In genomic region chr2:219844756-219845155, GRCh38 we compare ENCODE assay signal across 13 cellular contexts.
DNase-seq lines count a peak whose midpoint lies in the region; ATAC-seq, FAIRE-seq and TF ChIP-seq lines count a peak whose summit lies in the region.
"Had no signal": no experiment of that assay in that cellular context is flagged by ENCODE, and none has a peak within 500 bp of the region (broad histone marks: within the 10 kb centered on the region; RNA-seq: fewer than 3 reads in every experiment).

No MANE protein-coding gene starts in this region.

- H4K20me1 ChIP-seq in DOHH2 (ENCODE audit: control insufficient read depth, insufficient read depth, low read depth, low read length) = no peaks in the 10 kb centered on the region

- peak; percentile 29 for DNase-seq in GM19239 (ENCODE audit: insufficient read length, low spot score)
- no peak for DNase-seq in stimulated activated naive CD4-positive, alpha-beta T cell (lab: John Stamatoyannopoulos, UW)
- DNase-seq in transverse colon = no peak
- DNase-seq in cerebellum (ENCODE audit: low spot score) = no peak
- no peak for DNase-seq in tibial nerve (ENCODE audit: low spot score in 2 of 2)
- DNase-seq: activated CD4-positive, alpha-beta T cell treated with anti-CD3 and anti-CD28 coated beads, Interleukin-2, amount 10 ng/mL, durations not matched to agents 24 days and 14 days; GF-D8; mucosa of descending colon; NCI-H146 had no signal

- H3K4me3 ChIP-seq in DOHH2 (ENCODE audit: low read length) = peak overlapping the region; percentile 35
- no peak overlapping the region for H3K4me3 ChIP-seq in transverse colon
- no peak overlapping the region for H3K4me3 ChIP-seq in tibial nerve
- H3K4me3 ChIP-seq: mucosa of descending colon had no signal

- ATAC-seq in HG02610 (IDR thresholded peaks at IDR 0.05; ENCODE audit: unreplicated experiment) = peak; percentile 96
- peak; percentile 94 for ATAC-seq in HG03460 (IDR thresholded peaks at IDR 0.05; ENCODE audit: unreplicated experiment)
- ATAC-seq: mucosa of descending colon, sciatic nerve had no signal

- in situ Hi-C loops in transverse colon (cut with MboI; ENCODE audit: low pct_ligation_motif_present in 1 of 4, low pct_unique_long_range_greater_than_20kb in 1 of 4, low sequenced_read_pairs in 3 of 4) = no loop called here

- H3K4me1 ChIP-seq in DOHH2 (ENCODE audit: control insufficient read depth, low read length) (peaks cover 20% of the 10 kb centered on the region), transverse colon (no peaks in the 10 kb centered on the region), tibial nerve (no peaks in the 10 kb centered on the region)

- TF ChIP-seq EP300 in transverse colon (IDR thresholded peaks at IDR 0.05; ENCODE audit: low read depth) (no peak), tibial nerve (IDR thresholded peaks at IDR 0.05) (no peak)

- H3F3A ChIP-seq in DOHH2 (ENCODE audit: control insufficient read depth, insufficient read depth) = no peaks in the 10 kb centered on the region

- intact Hi-C loops in transverse colon (cut with DNase I; ENCODE audit: low total_unique reads) = no loop called here

- H3K27me3 ChIP-seq in DOHH2 (ENCODE audit: control insufficient read depth, low read length) (no peaks in the 10 kb centered on the region), transverse colon (no peaks in the 10 kb centered on the region), tibial nerve (no peaks in the 10 kb centered on the region)

- FAIRE-seq in GM19239 (lab: Jason Lieb, UNC) = peak; percentile 90

- peak overlapping the region; percentile 11; the same call in 1 of the 2 replicates for H3K27ac ChIP-seq in DOHH2 (ENCODE audit: low read depth, low read length)
- H3K27ac ChIP-seq in transverse colon = no peak overlapping the region
- no peak overlapping the region for H3K27ac ChIP-seq in tibial nerve

- 30 to 43% methylated on average over 4 of the region's 4 CpGs for WGBS in transverse colon (ENCODE audit: low coverage in 1 of 2), 2 donors
- 38 to 48% methylated on average over 4 of the region's 4 CpGs for WGBS in tibial nerve, 2 donors

- H3K79me2 ChIP-seq in DOHH2 (ENCODE audit: control insufficient read depth, low read length) = no peaks in the 10 kb centered on the region

- H3K9me3 ChIP-seq in DOHH2 (ENCODE audit: control insufficient read depth, insufficient read depth, low read length) (no peaks in the 10 kb centered on the region), transverse colon (no peaks in the 10 kb centered on the region), tibial nerve (no peaks in the 10 kb centered on the region)
- H3K9me3 ChIP-seq: mucosa of descending colon had no signal

- H3K36me3 ChIP-seq in DOHH2 (ENCODE audit: control insufficient read depth, low read length) (no peaks in the 10 kb centered on the region), transverse colon (no peaks in the 10 kb centered on the region), tibial nerve (no peaks in the 10 kb centered on the region)

- peak overlapping the region; percentile 58 for H3K4me2 ChIP-seq in DOHH2 (ENCODE audit: low read length)

- TF ChIP-seq CTCF in DOHH2 (IDR thresholded peaks at IDR 0.05; ENCODE audit: low read depth, low read length, poor library complexity, severe bottlenecking) (no peak), transverse colon (IDR thresholded peaks at IDR 0.05) (no peak), tibial nerve (IDR thresholded peaks at IDR 0.05) (no peak)

- TF ChIP-seq POLR2A in transverse colon (IDR thresholded peaks at IDR 0.05) = no peak
- TF ChIP-seq POLR2A in tibial nerve (IDR thresholded peaks at IDR 0.05) = no peak

- H3K9me2 ChIP-seq in DOHH2 (replicated peaks; ENCODE audit: control insufficient read depth, low read length) = no peaks in the 10 kb centered on the region
